Comparison of ENCODE assay signal across 18 cellular contexts in the genomic region with DNA sequence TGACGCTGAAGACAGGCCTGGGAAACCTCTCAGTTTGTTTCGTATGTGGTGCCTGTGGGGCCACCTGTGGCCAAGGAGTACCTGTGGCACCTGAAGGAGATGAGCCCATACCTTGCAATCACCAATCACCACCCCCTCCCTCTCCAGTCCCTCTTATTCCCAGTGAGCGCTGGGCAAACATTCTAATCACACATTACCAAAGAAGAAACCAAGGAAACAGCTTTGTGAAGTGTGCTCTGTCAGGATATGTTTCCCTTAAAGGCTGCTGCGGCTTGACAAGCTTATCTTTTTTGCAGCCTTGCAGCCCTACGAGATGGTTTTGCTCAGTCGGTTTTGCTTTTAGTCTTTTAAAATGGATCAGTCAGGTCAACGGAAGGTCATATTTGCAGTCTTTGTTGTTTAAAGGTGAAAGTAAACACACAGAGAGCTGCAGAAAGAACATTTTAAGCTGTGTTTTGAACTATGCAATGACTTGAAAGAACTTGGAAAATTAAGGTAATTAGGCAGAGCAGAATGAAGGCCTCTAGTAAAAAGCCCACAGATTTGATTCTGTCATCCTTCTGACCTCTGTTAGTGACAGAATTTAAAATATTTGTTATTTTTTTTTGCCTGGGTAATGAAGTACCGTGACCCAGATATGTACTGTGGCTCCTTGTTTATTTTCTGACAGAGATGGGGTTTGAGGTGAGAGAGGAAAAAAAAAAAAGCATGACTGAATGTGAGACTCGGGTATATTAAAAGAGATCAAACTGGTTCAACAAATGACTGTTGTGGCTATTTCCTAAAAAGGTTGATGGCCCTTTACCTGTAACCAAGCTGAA.
DNase-seq lines count a peak whose midpoint lies in the region; ATAC-seq and TF ChIP-seq lines count a peak whose summit lies in the region.
"Had no signal": no experiment of that assay in that cellular context is flagged by ENCODE, and none has a peak within 500 bp of the region (broad histone marks: within the 10 kb centered on the region; RNA-seq: fewer than 3 reads in every experiment).

No MANE protein-coding gene starts in this region.

- H3K27me3 ChIP-seq in right lobe of liver (no peaks in the 10 kb centered on the region), upper lobe of left lung (no peaks in the 10 kb centered on the region)
- H3K27me3 ChIP-seq: tibial artery had no signal

- DNase-seq in NCI-H510A treated with DMSO at 0.1 percent for 48 hours (lab: John Stamatoyannopoulos, UW) (peak; percentile 21), NCI-H510A (lab: John Stamatoyannopoulos, UW) (no peak), amniotic epithelial cell (ENCODE audit: low read depth) (peak; percentile 9), right lobe of liver (no peak), upper lobe of left lung (peak in 1 of 2 donors; percentile 48), ureter (ENCODE audit: low spot score) (no peak)
- DNase-seq in stimulated activated CD8-positive, alpha-beta memory T cell treated with anti-CD3 and anti-CD28 coated beads, Interleukin-4, amount 100 ng/mL, for 48 hours = no peak
- DNase-seq: activated naive CD8-positive, alpha-beta T cell treated with anti-CD3 and anti-CD28 coated beads, Interleukin-2, amount 10 ng/mL, durations not matched to agents 7 days and 5 days; activated T-cell treated with anti-CD3 and anti-CD28 coated beads, Interleukin-2, amount 50 U/mL, for 48 hours; CD8-positive, alpha-beta T cell; central memory CD4-positive, alpha-beta T cell; GF-D8; GOT3; kidney; NCI-H146; stimulated activated CD4-positive, alpha-beta T cell treated with anti-CD3 and anti-CD28 coated beads, Interleukin-1b, Interleukin-23, amount 100 ng/mL, for 48 hours; tibial artery had no signal

- no peak for TF ChIP-seq CTCF in right lobe of liver (IDR thresholded peaks at IDR 0.05)
- no peak for TF ChIP-seq CTCF in upper lobe of left lung (IDR thresholded peaks at IDR 0.05)

- WGBS in right lobe of liver (ENCODE audit: insufficient coverage, low coverage, low lambda C conversion rate, missing lambda C conversion rate) = 7% methylated on average over 8 of the region's 9 CpGs
- WGBS in upper lobe of left lung, 2 donors = 17 to 23% methylated on average over 9 of the region's 9 CpGs

- H3K36me3 ChIP-seq in right lobe of liver (no peaks in the 10 kb centered on the region), upper lobe of left lung (no peaks in the 10 kb centered on the region)
- H3K36me3 ChIP-seq: tibial artery had no signal

- H3K27ac ChIP-seq in right lobe of liver (peak overlapping the region; percentile 5 to 81 (median 75)), upper lobe of left lung (no peak overlapping the region)
- H3K27ac ChIP-seq: tibial artery had no signal

- intact Hi-C loops in right lobe of liver (cut with DNase I) = no loop called here

- no peak for TF ChIP-seq POLR2A in right lobe of liver (IDR thresholded peaks at IDR 0.05)
- TF ChIP-seq POLR2A in upper lobe of left lung (IDR thresholded peaks at IDR 0.05) = no peak

- TF ChIP-seq EP300 in upper lobe of left lung (IDR thresholded peaks at IDR 0.05) = no peak

- no peaks in the 10 kb centered on the region for H3K9me3 ChIP-seq in right lobe of liver
- no peaks in the 10 kb centered on the region for H3K9me3 ChIP-seq in upper lobe of left lung
- H3K9me3 ChIP-seq: tibial artery had no signal

- H3K4me3 ChIP-seq in right lobe of liver = peak overlapping the region in 2 of 3 donors; percentile 5 to 18
- H3K4me3 ChIP-seq in upper lobe of left lung = no peak overlapping the region
- H3K4me3 ChIP-seq: tibial artery had no signal

- peaks cover 0 to 20% (median 2%) of the 10 kb centered on the region in 4 donors for H3K4me1 ChIP-seq in right lobe of liver
- H3K4me1 ChIP-seq in upper lobe of left lung = peaks cover 0 to 5% (median 2%) of the 10 kb centered on the region in 4 donors
- H3K4me1 ChIP-seq: tibial artery had no signal

- ATAC-seq in right lobe of liver (peak; percentile 87 to 90 (median 89)), upper lobe of left lung (ENCODE audit: low FRiP score in 2 of 2) (peak; percentile 47 to 69)
- no peak for ATAC-seq in activated CD4-positive, CD25-positive, alpha-beta regulatory T cell treated with anti-CD3 and anti-CD28 coated beads, Interleukin-2, amount 50 U/mL, for 24 hours
- ATAC-seq: CD8-positive, alpha-beta T cell had no signal

Comparison
In these comparisons a context has a peak if more than half of its experiments do, and no peak if none do; other contexts are left out.
1. DNase-seq: peak in NCI-H510A treated with DMSO at 0.1 percent for 48 hours (single experiment) and amniotic epithelial cell (single experiment); none in NCI-H510A (single experiment), right lobe of liver (0 of 3), ureter (single experiment) and stimulated activated CD8-positive, alpha-beta memory T cell treated with anti-CD3 and anti-CD28 coated beads, Interleukin-4, amount 100 ng/mL, for 48 hours (single experiment).
2. ATAC-seq: peak in right lobe of liver (4 of 4) and upper lobe of left lung (2 of 2); none in activated CD4-positive, CD25-positive, alpha-beta regulatory T cell treated with anti-CD3 and anti-CD28 coated beads, Interleukin-2, amount 50 U/mL, for 24 hours (0 of 2).
3. H3K27ac ChIP-seq: peak in right lobe of liver (3 of 3); none in upper lobe of left lung (0 of 4).
4. H3K4me3 ChIP-seq: peak in right lobe of liver (2 of 3); none in upper lobe of left lung (0 of 4).